ENCODE assay signal across 22 cellular contexts in genomic region chr3:182081096-182081495, GRCh38.
A peak's percentile ranks its signal among the peaks of the same experiment; 100 is the strongest.
DNase-seq lines count a peak whose midpoint lies in the region; ATAC-seq and TF ChIP-seq lines count a peak whose summit lies in the region.
"Had no signal": no experiment of that assay in that cellular context is flagged by ENCODE, and none has a peak within 500 bp of the region (broad histone marks: within the 10 kb centered on the region; RNA-seq: fewer than 3 reads in every experiment).

No MANE protein-coding gene starts in this region.

- no peaks in the 10 kb centered on the region for H3K9me2 ChIP-seq in OCI-LY7 (ENCODE audit: insufficient read depth, low read length)

- H3K4me3 ChIP-seq in HUES48 (ENCODE audit: low read depth, low read length) = no peak overlapping the region
- no peak overlapping the region for H3K4me3 ChIP-seq in OCI-LY7 (ENCODE audit: low read depth, low read length, poor library complexity, severe bottlenecking)
- no peak overlapping the region for H3K4me3 ChIP-seq in mesendoderm (ENCODE audit: low read length)
- no peak overlapping the region for H3K4me3 ChIP-seq in trophoblast cell (ENCODE audit: low read depth, low read length)
- H3K4me3 ChIP-seq: HAP-1 had no signal

- H3K79me1 ChIP-seq in mesendoderm (ENCODE audit: low read length) = no peaks in the 10 kb centered on the region
- no peaks in the 10 kb centered on the region for H3K79me1 ChIP-seq in trophoblast cell (ENCODE audit: low read length)

- DNase-seq in OCI-LY7 (ENCODE audit: low spot score) (no peak), mesendoderm (peak; percentile 30), trophoblast cell (peak; percentile 89 to 90), NCI-H1092 (lab: John Stamatoyannopoulos, UW) (no peak), omental fat pad (ENCODE audit: low spot score) (no peak)
- DNase-seq: ACHN; BE2C; C1 segment of cervical spinal cord; CD4-positive, CD25-positive, alpha-beta regulatory T cell; CD8-positive, alpha-beta memory T cell; COR-L47; DMS 273 treated with DMSO at 0.1 percent for 48 hours; DMS53; DND-41; EL; KBM-7 had no signal

- ATAC-seq in GM18511 (IDR thresholded peaks at IDR 0.05; ENCODE audit: unreplicated experiment) = no peak
- no peak for ATAC-seq in omental fat pad (ENCODE audit: low FRiP score)
- ATAC-seq in GM21447 (IDR thresholded peaks at IDR 0.05; ENCODE audit: unreplicated experiment) = no peak
- ATAC-seq: HepG2 had no signal

- H2AK5ac ChIP-seq in mesendoderm (ENCODE audit: low read length) = no peak overlapping the region
- H2AK5ac ChIP-seq in trophoblast cell (ENCODE audit: low read length) = no peak overlapping the region

- H3K14ac ChIP-seq in trophoblast cell (ENCODE audit: low read length) = no peak overlapping the region

- no peak overlapping the region for H4K5ac ChIP-seq in mesendoderm (ENCODE audit: low read length)

- H2AFZ ChIP-seq in OCI-LY7 (ENCODE audit: low read length) (peak overlapping the region; percentile 33; the same call in 1 of the 2 replicates), trophoblast cell (ENCODE audit: insufficient read depth, low read length, poor library complexity) (no peak overlapping the region)

- H3K4me1 ChIP-seq in HUES48 (ENCODE audit: control insufficient read depth, insufficient read depth, low read length) (peaks cover 50% of the 10 kb centered on the region), OCI-LY7 (ENCODE audit: insufficient read depth, low read length, poor library complexity, severe bottlenecking) (no peaks in the 10 kb centered on the region), mesendoderm (ENCODE audit: control insufficient read depth, low read depth, low read length) (no peaks in the 10 kb centered on the region), trophoblast cell (ENCODE audit: control insufficient read depth in 1 of 2, insufficient read depth in 2 of 2, low read length in 2 of 2) (no peaks in the 10 kb centered on the region)
- H3K4me1 ChIP-seq: BE2C had no signal

- no peak overlapping the region for H2BK15ac ChIP-seq in mesendoderm (replicated peaks; ENCODE audit: low read depth)

- BruUV-seq in OCI-LY7 (replicated peaks; lab: Mats Ljungman, UMichigan) = no TSS peak

- no peak overlapping the region for H3K4me2 ChIP-seq in OCI-LY7 (ENCODE audit: low read length)
- H3K4me2 ChIP-seq in mesendoderm (ENCODE audit: low read length) = no peak overlapping the region
- no peak overlapping the region for H3K4me2 ChIP-seq in trophoblast cell (ENCODE audit: low read length)

- intact Hi-C loops in OCI-LY7 (cut with micrococcal nuclease; ENCODE audit: unreplicated experiment) = no loop called here

- H4K12ac ChIP-seq in trophoblast cell (ENCODE audit: low read depth, low read length) = no peak overlapping the region

- H4K20me1 ChIP-seq in OCI-LY7 (ENCODE audit: insufficient read depth, low read length) = no peaks in the 10 kb centered on the region

- no peak overlapping the region for H2BK5ac ChIP-seq in mesendoderm (ENCODE audit: low read length)
- no peak overlapping the region for H2BK5ac ChIP-seq in trophoblast cell (ENCODE audit: low read depth, low read length, poor library complexity)

- no peak overlapping the region for H3K23ac ChIP-seq in mesendoderm (ENCODE audit: low read length)
- H3K23ac ChIP-seq in trophoblast cell (ENCODE audit: low read length) = no peak overlapping the region

- H3K36me3 ChIP-seq in HUES48 (ENCODE audit: control insufficient read depth, insufficient read depth, low read length) = no peaks in the 10 kb centered on the region
- no peaks in the 10 kb centered on the region for H3K36me3 ChIP-seq in OCI-LY7 (ENCODE audit: insufficient read depth, low read length)
- H3K36me3 ChIP-seq in mesendoderm (ENCODE audit: control insufficient read depth, insufficient read depth, low read length) = no peaks in the 10 kb centered on the region
- H3K36me3 ChIP-seq in trophoblast cell (ENCODE audit: control insufficient read depth in 1 of 2, insufficient read depth in 2 of 2, low read length in 2 of 2) = no peaks in the 10 kb centered on the region
- H3K36me3 ChIP-seq: BE2C, HAP-1 had no signal

- H3K9ac ChIP-seq in HUES48 (ENCODE audit: low read depth, low read length) = no peak overlapping the region
- H3K9ac ChIP-seq in mesendoderm (ENCODE audit: low read length) = no peak overlapping the region
- H3K9ac ChIP-seq in trophoblast cell (ENCODE audit: low read length) = no peak overlapping the region

- H3K4ac ChIP-seq in mesendoderm (ENCODE audit: low read depth, low read length) (no peak overlapping the region), trophoblast cell (ENCODE audit: low read depth, low read length) (no peak overlapping the region)

- H4K8ac ChIP-seq in mesendoderm (ENCODE audit: low read depth, low read length) (no peak overlapping the region), trophoblast cell (ENCODE audit: low read depth, low read length) (no peak overlapping the region)

- H2BK120ac ChIP-seq in mesendoderm (ENCODE audit: low read depth, low read length) = no peak overlapping the region
- H2BK120ac ChIP-seq in trophoblast cell (ENCODE audit: insufficient read depth, low read length, poor library complexity) = no peak overlapping the region

- no peaks in the 10 kb centered on the region for H3K79me2 ChIP-seq in OCI-LY7 (ENCODE audit: insufficient read depth, low read depth, low read length)
- no peaks in the 10 kb centered on the region for H3K79me2 ChIP-seq in mesendoderm (ENCODE audit: control insufficient read depth, insufficient read depth, low read length)
- no peaks in the 10 kb centered on the region for H3K79me2 ChIP-seq in trophoblast cell (ENCODE audit: control insufficient read depth, insufficient read depth, low read length, poor library complexity)

- H3K27me3 ChIP-seq in HUES48 (ENCODE audit: control insufficient read depth, insufficient read depth, low read length) = no peaks in the 10 kb centered on the region
- no peaks in the 10 kb centered on the region for H3K27me3 ChIP-seq in mesendoderm (ENCODE audit: insufficient read depth, low read length, poor library complexity)
- no peaks in the 10 kb centered on the region for H3K27me3 ChIP-seq in trophoblast cell (ENCODE audit: insufficient read depth, low read length)

- no peak overlapping the region for H2BK12ac ChIP-seq in trophoblast cell (ENCODE audit: low read length)

- TF ChIP-seq CTCF in OCI-LY7 (conservative IDR thresholded peaks at IDR 0.05; ENCODE audit: low read length) = no peak
- no peak for TF ChIP-seq CTCF in omental fat pad (IDR thresholded peaks at IDR 0.05)

- no peak overlapping the region for H4K91ac ChIP-seq in trophoblast cell (ENCODE audit: low read depth, low read length)

- no peaks in the 10 kb centered on the region for H3K9me3 ChIP-seq in HUES48 (ENCODE audit: control insufficient read depth, insufficient read depth, low read length)
- H3K9me3 ChIP-seq in OCI-LY7 (ENCODE audit: low read length) = no peaks in the 10 kb centered on the region
- H3K9me3 ChIP-seq in trophoblast cell (ENCODE audit: insufficient read depth, low read depth, low read length) = no peaks in the 10 kb centered on the region
- H3K9me3 ChIP-seq: BE2C, HAP-1 had no signal

- no peak overlapping the region for H3K18ac ChIP-seq in mesendoderm (ENCODE audit: low read length)
- H3K18ac ChIP-seq in trophoblast cell (ENCODE audit: low read length) = no peak overlapping the region

- POLR2A ChIA-PET in OCI-LY7 (lab: Charles Lee) = interaction anchor here (0.7 to 1.1 kb wide), 3 partner anchors 16 to 23 kb away, joined by 3 read pairs; no protein-coding TSS in a partner anchor

- peak overlapping the region; percentile 24 for H3K27ac ChIP-seq in HUES48 (ENCODE audit: low read depth, low read length)
- H3K27ac ChIP-seq in OCI-LY7 (ENCODE audit: low read depth, low read length, poor library complexity, severe bottlenecking) = no peak overlapping the region
- no peak overlapping the region for H3K27ac ChIP-seq in mesendoderm (ENCODE audit: low read depth, low read length)
- no peak overlapping the region for H3K27ac ChIP-seq in trophoblast cell (ENCODE audit: low read depth, low read length)
- H3K27ac ChIP-seq: HL-60 had no signal

- no peak overlapping the region for H3K56ac ChIP-seq in mesendoderm (ENCODE audit: low read length)

- WGBS in mesendoderm (ENCODE audit: extremely low coverage, insufficient coverage, low lambda C conversion rate) = no CpG with 5 or more reads among the region's 4 CpGs
- no CpG with 5 or more reads among the region's 4 CpGs for WGBS in trophoblast cell (ENCODE audit: extremely low coverage, insufficient coverage, insufficient read length)

- CTCF ChIA-PET in OCI-LY7 (lab: Charles Lee; ENCODE audit: unreplicated experiment) = no interaction called here

Comparison
In these comparisons a context has a peak if more than half of its experiments do, and no peak if none do; other contexts are left out.
1. DNase-seq: peak in mesendoderm (single experiment) and trophoblast cell (2 of 2); none in OCI-LY7 (single experiment), NCI-H1092 (single experiment) and omental fat pad (single experiment).